In the genomic region with DNA sequence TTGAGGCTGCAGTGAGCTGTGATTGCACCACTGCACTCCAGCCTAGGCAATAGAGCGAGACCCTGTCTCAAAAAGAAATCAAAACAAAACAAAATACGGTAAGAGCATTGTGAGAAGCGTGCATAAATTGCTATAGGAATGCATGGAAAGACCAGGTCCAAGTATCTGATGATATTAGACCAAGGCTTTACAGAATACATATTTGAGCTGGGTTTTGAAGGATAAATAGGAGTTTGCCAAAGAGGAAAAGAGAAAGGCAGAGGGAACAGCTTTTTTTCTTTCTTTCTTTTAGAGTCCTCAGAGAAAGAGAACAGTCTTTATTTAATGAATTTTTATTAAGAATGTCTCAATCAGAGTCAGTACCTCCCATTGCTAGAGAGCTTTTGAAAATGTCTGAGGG, we compare ENCODE assay signal across 30 cellular contexts.
"Had no signal": no experiment of that assay in that cellular context is flagged by ENCODE, and none has a peak within 500 bp of the region (broad histone marks: within the 10 kb centered on the region; RNA-seq: fewer than 3 reads in every experiment).

No MANE protein-coding gene starts in this region.

- H3K4me3 Mint-ChIP-seq: activated B cell treated with CpG ODN at 0.5 μM for 24 hours; activated CD4-positive, alpha-beta memory T cell treated with anti-CD3 and anti-CD28 coated beads for 36 hours; activated CD4-positive, alpha-beta T cell treated with anti-CD3 and anti-CD28 coated beads, Interleukin-2, amount 10 ng/mL, durations not matched to agents 24 days and 14 days; activated CD8-positive, alpha-beta T cell treated with anti-CD3 and anti-CD28 coated beads for 36 hours; activated naive CD4-positive, alpha-beta T cell treated with anti-CD3 and anti-CD28 coated beads for 36 hours; activated naive CD8-positive, alpha-beta T cell treated with anti-CD3 and anti-CD28 coated beads, Interleukin-2, amount 10 ng/mL, durations not matched to agents 7 days and 5 days; activated naive CD8-positive, alpha-beta T cell treated with anti-CD3 and anti-CD28 coated beads, Interleukin-2, amount 50 U/mL, for 24 hours; T-helper 1 cell treated with Interleukin-12 subunit alpha and Interleukin-12 subunit beta and Interleukin-4 antibody, amounts not matched to agents 30 μg/mL and 1 μg/mL, for 36 hours had no signal

- H3K27ac ChIP-seq: ascending aorta, brain microvascular endothelial cell, breast epithelium, VCaP had no signal

- H3K36me3 ChIP-seq: ascending aorta, brain microvascular endothelial cell, breast epithelium had no signal

- H3K36me3 Mint-ChIP-seq: activated CD4-positive, alpha-beta memory T cell treated with anti-CD3 and anti-CD28 coated beads for 36 hours; activated naive CD8-positive, alpha-beta T cell treated with anti-CD3 and anti-CD28 coated beads, Interleukin-2, amount 10 ng/mL, durations not matched to agents 7 days and 5 days had no signal

- H3K4me1 ChIP-seq: ascending aorta, breast epithelium had no signal

- DNase-seq: activated B cell treated with CpG ODN at 0.5 μM for 24 hours; activated CD4-positive, alpha-beta memory T cell treated with anti-CD3 and anti-CD28 coated beads for 36 hours; activated CD4-positive, alpha-beta T cell treated with anti-CD3 and anti-CD28 coated beads, Interleukin-2, amount 50 U/mL, for 1 hour; activated CD4-positive, alpha-beta T cell treated with anti-CD3 and anti-CD28 coated beads, Interleukin-2, amount 50 U/mL, for 4 hours; activated CD4-positive, CD25-positive, alpha-beta regulatory T cell treated with anti-CD3 and anti-CD28 coated beads, Interleukin-2, amount 50 U/mL, for 72 hours; activated CD8-positive, alpha-beta memory T cell treated with anti-CD3 and anti-CD28 coated beads, Interleukin-2, amount 50 U/mL, for 4 hours; activated CD8-positive, alpha-beta T cell treated with anti-CD3 and anti-CD28 coated beads for 36 hours; activated effector memory CD4-positive, alpha-beta T cell treated with Interleukin-2 at 50 U/mL for 16 hours; activated gamma-delta T cell; activated naive CD4-positive, alpha-beta T cell treated with anti-CD3 and anti-CD28 coated beads for 36 hours; activated naive CD4-positive, alpha-beta T cell treated with anti-CD3 and anti-CD28 coated beads, Interleukin-2, amount 50 U/mL, for 16 hours; activated naive CD8-positive, alpha-beta T cell treated with anti-CD3 and anti-CD28 coated beads, Interleukin-2, amount 10 ng/mL, durations not matched to agents 7 days and 5 days; activated naive CD8-positive, alpha-beta T cell treated with anti-CD3 and anti-CD28 coated beads, Interleukin-2, amount 50 U/mL, for 24 hours; activated T-cell treated with anti-CD3 and anti-CD28 coated beads for 4 hours; activated T-cell treated with anti-CD3 and anti-CD28 coated beads, Interleukin-2, amount 50 U/mL, for 1 hour; activated T-cell treated with anti-CD3 and anti-CD28 coated beads, Interleukin-2, amount 50 U/mL, for 48 hours; amygdala; anterior cingulate cortex; brain microvascular endothelial cell; cerebellar nuclear complex; SW 1271; T-helper 1 cell; T-helper 9 cell had no signal

- H3K9me3 Mint-ChIP-seq: activated B cell treated with CpG ODN at 0.5 μM for 24 hours; activated CD4-positive, alpha-beta memory T cell treated with anti-CD3 and anti-CD28 coated beads for 36 hours; activated CD4-positive, alpha-beta T cell treated with anti-CD3 and anti-CD28 coated beads, Interleukin-2, amount 10 ng/mL, durations not matched to agents 24 days and 14 days; activated CD8-positive, alpha-beta T cell treated with anti-CD3 and anti-CD28 coated beads for 36 hours; activated naive CD4-positive, alpha-beta T cell treated with anti-CD3 and anti-CD28 coated beads for 36 hours; activated naive CD8-positive, alpha-beta T cell treated with anti-CD3 and anti-CD28 coated beads, Interleukin-2, amount 10 ng/mL, durations not matched to agents 7 days and 5 days; activated naive CD8-positive, alpha-beta T cell treated with anti-CD3 and anti-CD28 coated beads, Interleukin-2, amount 50 U/mL, for 24 hours; activated T-helper 2 cell treated with anti-CD3 and anti-CD28 coated beads, Interferon-gamma antibody, Interleukin-2, Interleukin-4, amounts not matched to agents 10 μg/mL and 5 μg/mL and 100 μg/mL, durations not matched to agents 14 hours and 24 hours and 36 hours; T-helper 1 cell treated with Interleukin-12 subunit alpha and Interleukin-12 subunit beta and Interleukin-4 antibody, amounts not matched to agents 30 μg/mL and 1 μg/mL, for 36 hours; T-helper 2 cell treated with Interferon-gamma antibody and Interleukin-4, amounts not matched to agents 5 μg/mL and 100 μg/mL, for 36 hours had no signal

- H3K4me3 ChIP-seq: ascending aorta, breast epithelium had no signal

- H3K27ac Mint-ChIP-seq: activated B cell treated with CpG ODN at 0.5 μM for 24 hours; activated CD4-positive, alpha-beta memory T cell treated with anti-CD3 and anti-CD28 coated beads for 36 hours; activated CD8-positive, alpha-beta T cell treated with anti-CD3 and anti-CD28 coated beads for 36 hours; activated naive CD4-positive, alpha-beta T cell treated with anti-CD3 and anti-CD28 coated beads for 36 hours; activated naive CD8-positive, alpha-beta T cell treated with anti-CD3 and anti-CD28 coated beads, Interleukin-2, amount 10 ng/mL, durations not matched to agents 7 days and 5 days; activated naive CD8-positive, alpha-beta T cell treated with anti-CD3 and anti-CD28 coated beads, Interleukin-2, amount 50 U/mL, for 24 hours; activated T-helper 2 cell treated with anti-CD3 and anti-CD28 coated beads, Interferon-gamma antibody, Interleukin-2, Interleukin-4, amounts not matched to agents 10 μg/mL and 5 μg/mL and 100 μg/mL, durations not matched to agents 14 hours and 24 hours and 36 hours; T-helper 1 cell treated with Interleukin-12 subunit alpha and Interleukin-12 subunit beta and Interleukin-4 antibody, amounts not matched to agents 30 μg/mL and 1 μg/mL, for 36 hours; T-helper 2 cell treated with Interferon-gamma antibody and Interleukin-4, amounts not matched to agents 5 μg/mL and 100 μg/mL, for 36 hours had no signal

- H3K27me3 Mint-ChIP-seq: activated B cell treated with CpG ODN at 0.5 μM for 24 hours; activated CD4-positive, alpha-beta memory T cell treated with anti-CD3 and anti-CD28 coated beads for 36 hours; activated CD4-positive, alpha-beta T cell treated with anti-CD3 and anti-CD28 coated beads, Interleukin-2, amount 10 ng/mL, durations not matched to agents 24 days and 14 days; activated CD8-positive, alpha-beta T cell treated with anti-CD3 and anti-CD28 coated beads for 36 hours; activated naive CD8-positive, alpha-beta T cell treated with anti-CD3 and anti-CD28 coated beads, Interleukin-2, amount 10 ng/mL, durations not matched to agents 7 days and 5 days; activated naive CD8-positive, alpha-beta T cell treated with anti-CD3 and anti-CD28 coated beads, Interleukin-2, amount 50 U/mL, for 24 hours had no signal

- H3K27me3 ChIP-seq: ascending aorta, brain microvascular endothelial cell had no signal

- H3K4me1 Mint-ChIP-seq: activated B cell treated with CpG ODN at 0.5 μM for 24 hours had no signal

- H3K9me3 ChIP-seq: ascending aorta, breast epithelium had no signal
